ENCODE assay signal across 8 cellular contexts in the genomic region with DNA sequence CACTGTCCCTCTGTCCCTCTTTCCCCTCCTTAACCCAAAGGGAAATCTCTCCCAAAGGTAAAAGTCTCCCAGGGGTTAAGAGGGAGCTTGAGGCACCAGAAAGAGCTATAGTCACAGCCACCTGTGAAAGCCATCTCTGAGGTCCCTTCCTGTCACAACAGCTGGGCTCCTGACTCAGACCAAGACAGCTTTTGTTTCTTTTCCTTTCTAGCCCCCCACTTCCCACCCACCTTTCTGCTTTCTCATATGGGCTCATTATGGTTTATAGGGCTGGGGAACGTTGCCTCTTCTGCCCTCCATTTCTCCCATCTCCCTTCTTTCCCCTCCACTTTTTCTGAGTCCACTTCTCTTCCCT. TPM values are rescaled to one million over a fixed set of nuclear protein-coding genes. Genes with fewer than 3 reads are reported as not detected.
DNase-seq lines count a peak whose midpoint lies in the region; ATAC-seq and TF ChIP-seq lines count a peak whose summit lies in the region.

No MANE protein-coding gene starts in this region.

- no peaks in the 10 kb centered on the region for H3K27me3 ChIP-seq in CD4-positive, alpha-beta memory T cell (ENCODE audit: insufficient read depth, low read length)
- no peaks in the 10 kb centered on the region for H3K27me3 ChIP-seq in right lobe of liver
- H3K27me3 ChIP-seq in upper lobe of right lung, result no peaks in the 10 kb centered on the region

- ATAC-seq in activated naive CD8-positive, alpha-beta T cell treated with anti-CD3 and anti-CD28 coated beads, Interleukin-2, amount 10 ng/mL, durations not matched to agents 7 days and 5 days (ENCODE audit: low read depth), result no peak
- no peak for ATAC-seq in right lobe of liver
- no peak for ATAC-seq in upper lobe of right lung
- ATAC-seq in HG03432 (IDR thresholded peaks at IDR 0.05; ENCODE audit: unreplicated experiment), result no peak

- H3K4me1 ChIP-seq in CD4-positive, alpha-beta memory T cell (ENCODE audit: insufficient read depth, low read length), result peaks cover 7% of the 10 kb centered on the region
- H3K4me1 ChIP-seq in right lobe of liver (peaks cover 0 to 17% (median 2%) of the 10 kb centered on the region in 4 donors), upper lobe of right lung (peaks cover 8% of the 10 kb centered on the region)

- no peaks in the 10 kb centered on the region for H3K36me3 ChIP-seq in CD4-positive, alpha-beta memory T cell (ENCODE audit: insufficient read depth, low read length)
- peaks cover 0 to 2% (median 0%) of the 10 kb centered on the region in 4 donors for H3K36me3 ChIP-seq in right lobe of liver
- no peaks in the 10 kb centered on the region for H3K36me3 ChIP-seq in upper lobe of right lung

- H3K27me3 Mint-ChIP-seq in CD4-positive, alpha-beta memory T cell, result peaks cover 0 to 1% of the 10 kb centered on the region in 2 donors
- H3K27me3 Mint-ChIP-seq in HFFc6 (ENCODE audit: insufficient read depth), result peaks cover 8% of the 10 kb centered on the region
- H3K27me3 Mint-ChIP-seq in activated naive CD8-positive, alpha-beta T cell treated with anti-CD3 and anti-CD28 coated beads, Interleukin-2, amount 10 ng/mL, durations not matched to agents 7 days and 5 days, result no peaks in the 10 kb centered on the region

- H3K4me1 Mint-ChIP-seq in CD4-positive, alpha-beta memory T cell, result peaks cover 9 to 25% (median 15%) of the 10 kb centered on the region in 4 donors
- peaks cover 17% of the 10 kb centered on the region for H3K4me1 Mint-ChIP-seq in HFFc6 (ENCODE audit: low read depth)
- peaks cover 29% of the 10 kb centered on the region for H3K4me1 Mint-ChIP-seq in activated naive CD8-positive, alpha-beta T cell treated with anti-CD3 and anti-CD28 coated beads, Interleukin-2, amount 10 ng/mL, durations not matched to agents 7 days and 5 days

- peak overlapping the region; percentile 91 to 99 (median 96) for H3K4me3 Mint-ChIP-seq in CD4-positive, alpha-beta memory T cell
- peak overlapping the region; percentile 90 for H3K4me3 Mint-ChIP-seq in HFFc6
- peak overlapping the region; percentile 93 for H3K4me3 Mint-ChIP-seq in activated naive CD8-positive, alpha-beta T cell treated with anti-CD3 and anti-CD28 coated beads, Interleukin-2, amount 10 ng/mL, durations not matched to agents 7 days and 5 days

- peak overlapping the region; percentile 79 for H3K27ac ChIP-seq in CD4-positive, alpha-beta memory T cell (ENCODE audit: low read depth, low read length)
- H3K27ac ChIP-seq in right lobe of liver (peak overlapping the region; percentile 60 to 84 (median 78)), upper lobe of right lung (peak overlapping the region; percentile 88)

- peak overlapping the region; percentile 57 to 86 for H3K4me3 ChIP-seq in CD4-positive, alpha-beta memory T cell (ENCODE audit: low read length in 2 of 2)
- H3K4me3 ChIP-seq in right lobe of liver, result peak overlapping the region; percentile 46 to 63 (median 54)
- peak overlapping the region; percentile 66 for H3K4me3 ChIP-seq in upper lobe of right lung

- POLR2A ChIA-PET in CD4-positive, alpha-beta memory T cell (lab: Charles Lee; ENCODE audit: partially characterized antibody), result interaction anchor here (0.6 to 3.3 kb wide), 18 partner anchors 10 to 642 kb away, joined by 3 to 70 read pairs (median 4); partner anchors contain the start of genes ADORA2A, CABIN1, GUCD1 and MIF
- POLR2A ChIA-PET in activated naive CD8-positive, alpha-beta T cell treated with anti-CD3 and anti-CD28 coated beads, Interleukin-2, amount 10 ng/mL, durations not matched to agents 7 days and 5 days (lab: Charles Lee), result interaction anchor here (0.7 to 4.6 kb wide), 6 partner anchors 10 to 514 kb away, joined by 3 to 53 read pairs (median 4); partner anchors contain the start of genes ADORA2A and MIF

- no peak for DNase-seq in CD4-positive, alpha-beta memory T cell
- no peak for DNase-seq in HFFc6
- DNase-seq in activated naive CD8-positive, alpha-beta T cell treated with anti-CD3 and anti-CD28 coated beads, Interleukin-2, amount 10 ng/mL, durations not matched to agents 7 days and 5 days, result no peak
- DNase-seq in right lobe of liver, result no peak
- DNase-seq in upper lobe of right lung, result no peak
- no peak for DNase-seq in NCI-H510A treated with DMSO at 0.1 percent for 48 hours (lab: John Stamatoyannopoulos, UW)
- no peak for DNase-seq in NOMO-1 (lab: John Stamatoyannopoulos, UW; ENCODE audit: unreplicated experiment in 2 of 2)

- no peaks in the 10 kb centered on the region for H3K9me3 Mint-ChIP-seq in CD4-positive, alpha-beta memory T cell
- H3K9me3 Mint-ChIP-seq in HFFc6, result no peaks in the 10 kb centered on the region
- H3K9me3 Mint-ChIP-seq in activated naive CD8-positive, alpha-beta T cell treated with anti-CD3 and anti-CD28 coated beads, Interleukin-2, amount 10 ng/mL, durations not matched to agents 7 days and 5 days, result no peaks in the 10 kb centered on the region

- CTCF ChIA-PET in CD4-positive, alpha-beta memory T cell (lab: Charles Lee; ENCODE audit: partially characterized antibody), result interaction anchor here (0.6 to 6.0 kb wide), 2 partner anchors 20 to 62 kb away, joined by 3 to 56 read pairs; partner anchors contain the start of gene MIF

- H3K36me3 Mint-ChIP-seq in CD4-positive, alpha-beta memory T cell, result no peaks in the 10 kb centered on the region
- no peaks in the 10 kb centered on the region for H3K36me3 Mint-ChIP-seq in HFFc6 (ENCODE audit: low read depth)
- H3K36me3 Mint-ChIP-seq in activated naive CD8-positive, alpha-beta T cell treated with anti-CD3 and anti-CD28 coated beads, Interleukin-2, amount 10 ng/mL, durations not matched to agents 7 days and 5 days, result peaks cover 30% of the 10 kb centered on the region

- WGBS in right lobe of liver (ENCODE audit: insufficient coverage, low coverage, low lambda C conversion rate, missing lambda C conversion rate), result 0% methylated on average over 1 of the region's 1 CpG

- intact Hi-C loops in CD4-positive, alpha-beta memory T cell (cut with micrococcal nuclease), result loop anchor here (10.0 kb wide), 2 partner anchors 62 to 242 kb away; partner anchors contain the start of gene DDT
- intact Hi-C loops in right lobe of liver (cut with DNase I) (loop anchor here in 1 of 2 donors (10.0 kb wide), 1 partner anchor 62 kb away; the partner anchor contains the start of gene DDT), upper lobe of right lung (cut with DNase I) (no loop called here)

- peak overlapping the region; percentile 88 to 98 (median 96) for H3K27ac Mint-ChIP-seq in CD4-positive, alpha-beta memory T cell
- peak overlapping the region; percentile 92 for H3K27ac Mint-ChIP-seq in HFFc6
- peak overlapping the region; percentile 96 for H3K27ac Mint-ChIP-seq in activated naive CD8-positive, alpha-beta T cell treated with anti-CD3 and anti-CD28 coated beads, Interleukin-2, amount 10 ng/mL, durations not matched to agents 7 days and 5 days

- no peaks in the 10 kb centered on the region for H3K9me3 ChIP-seq in CD4-positive, alpha-beta memory T cell (ENCODE audit: control insufficient read depth in 1 of 2, low read length in 2 of 2)
- H3K9me3 ChIP-seq in right lobe of liver (no peaks in the 10 kb centered on the region), upper lobe of right lung (no peaks in the 10 kb centered on the region)

- TF ChIP-seq POLR2A in right lobe of liver (IDR thresholded peaks at IDR 0.05), result no peak

- TF ChIP-seq CTCF in HFFc6 (IDR thresholded peaks at IDR 0.05) (no peak), right lobe of liver (IDR thresholded peaks at IDR 0.05) (no peak), upper lobe of right lung (IDR thresholded peaks at IDR 0.05) (no peak)

RNA-seq across cellular contexts. Expression of gene MIF, which starts 19.1 kb away (rescaled TPM):
- total RNA-seq in CD4-positive, alpha-beta memory T cell, result 100 to 1,000 TPM; 208 to 217 TPM
- 1,000 to 10,000 TPM; 1,156 to 1,346 TPM for polyA plus RNA-seq in CD4-positive, alpha-beta memory T cell
- total RNA-seq in HFFc6 (2021; fragmentation: NEBNext Ultra II Directional; extraction: Animal tissue kit (Norgen Biotek cat#: 25700)), result 100 to 1,000 TPM; 625 to 741 (median 699) TPM
- total RNA-seq in activated naive CD8-positive, alpha-beta T cell treated with anti-CD3 and anti-CD28 coated beads, Interleukin-2, amount 10 ng/mL, durations not matched to agents 7 days and 5 days, result 100 to 1,000 TPM; 776 to 848 TPM
- total RNA-seq in right lobe of liver (100 to 1,000 TPM in 5 of 6 experiments, 10 to 100 TPM in 1; 79.4 to 561 (median 307) TPM), upper lobe of right lung (236 TPM)

RNA-seq across cellular contexts. Expression of gene GSTT2B, which starts 47.7 kb away (rescaled TPM):
- not detected for total RNA-seq in CD4-positive, alpha-beta memory T cell
- polyA plus RNA-seq in CD4-positive, alpha-beta memory T cell, result not detected
- 10 to 100 TPM; 31.4 to 39.2 (median 34.1) TPM for total RNA-seq in HFFc6 (2021; fragmentation: NEBNext Ultra II Directional; extraction: Animal tissue kit (Norgen Biotek cat#: 25700))
- not detected for total RNA-seq in activated naive CD8-positive, alpha-beta T cell treated with anti-CD3 and anti-CD28 coated beads, Interleukin-2, amount 10 ng/mL, durations not matched to agents 7 days and 5 days
- total RNA-seq in right lobe of liver (10 to 100 TPM in 2 of 6 experiments, 1 to 10 TPM in 2, under 1 TPM in 1, not detected in 1; 0.50 to 23.7 (median 3.4) TPM), upper lobe of right lung (9.8 TPM)

RNA-seq across cellular contexts. Expression of gene DDTL, which starts 53.4 kb away (rescaled TPM):
- 1 to 10 TPM; 5.3 to 6.1 TPM for total RNA-seq in CD4-positive, alpha-beta memory T cell
- polyA plus RNA-seq in CD4-positive, alpha-beta memory T cell, result 1 to 10 TPM in 1 of 2 donors, under 1 TPM in 1; 0.32 to 1.9 TPM
- total RNA-seq in HFFc6 (2021; fragmentation: NEBNext Ultra II Directional; extraction: Animal tissue kit (Norgen Biotek cat#: 25700)), result under 1 TPM; 0.26 to 0.66 (median 0.47) TPM
- not detected for total RNA-seq in activated naive CD8-positive, alpha-beta T cell treated with anti-CD3 and anti-CD28 coated beads, Interleukin-2, amount 10 ng/mL, durations not matched to agents 7 days and 5 days
- total RNA-seq in right lobe of liver, result 1 to 10 TPM in 2 of 6 experiments, not detected in 4; 3.5 to 7.1 TPM
- 2.5 TPM for total RNA-seq in upper lobe of right lung

RNA-seq across cellular contexts. Expression of gene SLC2A11, which starts 55.6 kb away (rescaled TPM):
- 10 to 100 TPM; 24.5 to 27.2 TPM for total RNA-seq in CD4-positive, alpha-beta memory T cell
- polyA plus RNA-seq in CD4-positive, alpha-beta memory T cell, result 1 to 10 TPM; 3.9 to 5.0 TPM
- total RNA-seq in HFFc6 (2021; fragmentation: NEBNext Ultra II Directional; extraction: Animal tissue kit (Norgen Biotek cat#: 25700)), result 10 to 100 TPM in 4 of 6 experiments, 1 to 10 TPM in 2; 8.9 to 13.2 (median 10.5) TPM
- total RNA-seq in activated naive CD8-positive, alpha-beta T cell treated with anti-CD3 and anti-CD28 coated beads, Interleukin-2, amount 10 ng/mL, durations not matched to agents 7 days and 5 days, result 10 to 100 TPM; 10.0 to 12.1 TPM
- total RNA-seq in right lobe of liver (1 to 10 TPM; 2.9 to 7.1 (median 5.0) TPM), upper lobe of right lung (13.2 TPM)
